Comparison of ENCODE assay signal across 1 cellular context in the genomic region with DNA sequence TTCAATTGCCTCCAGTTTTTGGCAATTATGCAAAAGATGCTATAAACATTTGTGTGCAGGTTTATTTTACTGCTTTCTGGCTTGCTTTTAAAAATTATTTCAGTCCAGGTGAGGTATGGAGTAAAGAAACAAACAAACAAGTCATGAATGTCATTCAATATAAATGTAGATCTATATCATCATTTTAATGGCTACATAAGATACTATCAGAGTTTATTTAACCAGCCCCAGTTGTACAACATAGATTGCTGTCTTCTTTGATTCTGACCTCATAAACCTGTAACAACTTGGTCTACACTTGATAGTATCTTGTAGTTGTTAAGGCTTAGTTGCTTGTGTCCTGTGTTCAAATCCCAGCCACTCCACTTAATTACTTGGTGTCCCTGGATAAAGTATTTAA.
TF ChIP-seq lines count a peak whose summit lies in the region.

No MANE protein-coding gene starts in this region.

TF ChIP-seq in WTC11, 78 proteins besides CTCF, POLR2A, EP300 and RAD21 (continued from another document):
- TF ChIP-seq AFF4 (CRISPR knock-in tag; IDR thresholded peaks at IDR 0.05; ENCODE audit: borderline replicate concordance), result no peak
- no peak for TF ChIP-seq NFYB (CRISPR knock-in tag; conservative IDR thresholded peaks at IDR 0.05; ENCODE audit: low read depth)
